ENCODE assay signal across 12 cellular contexts in genomic region chr1:164240081-164240480, GRCh38.
A peak's percentile ranks its signal among the peaks of the same experiment; 100 is the strongest.
DNase-seq lines count a peak whose midpoint lies in the region; ATAC-seq, FAIRE-seq and TF ChIP-seq lines count a peak whose summit lies in the region.
"Had no signal": no experiment of that assay in that cellular context is flagged by ENCODE, and none has a peak within 500 bp of the region (broad histone marks: within the 10 kb centered on the region; RNA-seq: fewer than 3 reads in every experiment).

No MANE protein-coding gene starts in this region.

- DNase-seq in GM12865 (ENCODE audit: low read depth) (no peak), M059J (ENCODE audit: low read depth) (peak; percentile 26), bronchial epithelial cell (ENCODE audit: low read depth) (peak; percentile 27), right lobe of liver (no peak), OCI-LY7 (ENCODE audit: low spot score) (no peak)
- no peak for DNase-seq in activated CD4-positive, alpha-beta memory T cell treated with anti-CD3 and anti-CD28 coated beads, Interleukin-2, amount 10 ng/mL, durations not matched to agents 7 days and 5 days
- no peak for DNase-seq in CD4-positive, alpha-beta T cell
- DNase-seq: activated CD8-positive, alpha-beta memory T cell treated with anti-CD3 and anti-CD28 coated beads, Interleukin-2, amount 50 U/mL, for 48 hours; activated naive CD8-positive, alpha-beta T cell treated with anti-CD3 and anti-CD28 coated beads, Interleukin-2, amount 50 U/mL, for 24 hours; NCI-H2081; psoas muscle had no signal

- H3K27ac ChIP-seq in right lobe of liver (no peak overlapping the region), OCI-LY7 (ENCODE audit: low read depth, low read length, poor library complexity, severe bottlenecking) (no peak overlapping the region)
- H3K27ac ChIP-seq in CD4-positive, alpha-beta T cell (ENCODE audit: low read depth, low read length): no peak overlapping the region
- H3K27ac ChIP-seq: psoas muscle had no signal

- ATAC-seq in right lobe of liver: peak in 3 of 4 donors; percentile 27 to 40 (median 27)
- no peak for ATAC-seq in CD4-positive, alpha-beta T cell (ENCODE audit: poor library complexity)
- ATAC-seq: activated naive CD8-positive, alpha-beta T cell treated with anti-CD3 and anti-CD28 coated beads, Interleukin-2, amount 50 U/mL, for 24 hours had no signal

- WGBS in right lobe of liver (ENCODE audit: insufficient coverage, low coverage, low lambda C conversion rate, missing lambda C conversion rate): 52% methylated on average over 4 of the region's 4 CpGs

- peak; percentile 36 for FAIRE-seq in bronchial epithelial cell (lab: Jason Lieb, UNC)

- no peaks in the 10 kb centered on the region for H3K36me3 Mint-ChIP-seq in activated CD4-positive, alpha-beta memory T cell treated with anti-CD3 and anti-CD28 coated beads, Interleukin-2, amount 10 ng/mL, durations not matched to agents 7 days and 5 days (ENCODE audit: low read depth)
- H3K36me3 Mint-ChIP-seq in CD4-positive, alpha-beta T cell (ENCODE audit: low read depth): no peaks in the 10 kb centered on the region
- H3K36me3 Mint-ChIP-seq: IgD-negative memory B cell had no signal

- POLR2A ChIA-PET in activated CD4-positive, alpha-beta memory T cell treated with anti-CD3 and anti-CD28 coated beads, Interleukin-2, amount 10 ng/mL, durations not matched to agents 7 days and 5 days (lab: Charles Lee): no interaction called here
- POLR2A ChIA-PET in CD4-positive, alpha-beta T cell (lab: Charles Lee): no interaction called here
- POLR2A ChIA-PET in OCI-LY7 (lab: Charles Lee): no interaction called here

- TF ChIP-seq POLR2A in right lobe of liver (IDR thresholded peaks at IDR 0.05): no peak

- H3K27me3 ChIP-seq in bronchial epithelial cell (ENCODE audit: control insufficient read depth, insufficient read depth, low read length) (no peaks in the 10 kb centered on the region), right lobe of liver (no peaks in the 10 kb centered on the region)
- no peaks in the 10 kb centered on the region for H3K27me3 ChIP-seq in CD4-positive, alpha-beta T cell (ENCODE audit: control insufficient read depth, insufficient read depth, low read length)

- H4K20me1 ChIP-seq in OCI-LY7 (ENCODE audit: insufficient read depth, low read length): no peaks in the 10 kb centered on the region

- H3K9me2 ChIP-seq in OCI-LY7 (ENCODE audit: insufficient read depth, low read length): no peaks in the 10 kb centered on the region

- H3K4me3 Mint-ChIP-seq in activated CD4-positive, alpha-beta memory T cell treated with anti-CD3 and anti-CD28 coated beads, Interleukin-2, amount 10 ng/mL, durations not matched to agents 7 days and 5 days: no peak overlapping the region
- no peak overlapping the region for H3K4me3 Mint-ChIP-seq in CD4-positive, alpha-beta T cell
- H3K4me3 Mint-ChIP-seq: activated naive CD8-positive, alpha-beta T cell treated with anti-CD3 and anti-CD28 coated beads, Interleukin-2, amount 50 U/mL, for 24 hours had no signal

- peak; percentile 9 for TF ChIP-seq CTCF in GM12865 (IDR thresholded peaks at IDR 0.05; ENCODE audit: insufficient read depth, low read depth, low read length, missing control alignments)
- peak; percentile 49 for TF ChIP-seq CTCF in bronchial epithelial cell (IDR thresholded peaks at IDR 0.05; ENCODE audit: insufficient read depth, low read length, severe bottlenecking)
- TF ChIP-seq CTCF in right lobe of liver (IDR thresholded peaks at IDR 0.05): peak in 1 of 4 donors; percentile 26
- no peak for TF ChIP-seq CTCF in CD4-positive, alpha-beta T cell (IDR thresholded peaks at IDR 0.05)
- no peak for TF ChIP-seq CTCF in OCI-LY7 (conservative IDR thresholded peaks at IDR 0.05; ENCODE audit: low read length)

- intact Hi-C loops in right lobe of liver (cut with DNase I): no loop called here
- intact Hi-C loops in CD4-positive, alpha-beta T cell (cut with DNase I, micrococcal nuclease): no loop called here
- intact Hi-C loops in OCI-LY7 (cut with micrococcal nuclease; ENCODE audit: unreplicated experiment): no loop called here

- H3K27ac Mint-ChIP-seq in activated CD4-positive, alpha-beta memory T cell treated with anti-CD3 and anti-CD28 coated beads, Interleukin-2, amount 10 ng/mL, durations not matched to agents 7 days and 5 days: no peak overlapping the region
- no peak overlapping the region for H3K27ac Mint-ChIP-seq in CD4-positive, alpha-beta T cell
- H3K27ac Mint-ChIP-seq: activated naive CD8-positive, alpha-beta T cell treated with anti-CD3 and anti-CD28 coated beads, Interleukin-2, amount 50 U/mL, for 24 hours; IgD-negative memory B cell had no signal

- BruUV-seq in OCI-LY7 (replicated peaks; lab: Mats Ljungman, UMichigan): no TSS peak

- H3K4me2 ChIP-seq in OCI-LY7 (ENCODE audit: low read length): no peak overlapping the region

- no peaks in the 10 kb centered on the region for H3K36me3 ChIP-seq in bronchial epithelial cell (ENCODE audit: control insufficient read depth, insufficient read depth, low read length)
- no peaks in the 10 kb centered on the region for H3K36me3 ChIP-seq in right lobe of liver
- H3K36me3 ChIP-seq in OCI-LY7 (ENCODE audit: insufficient read depth, low read length): no peaks in the 10 kb centered on the region

- no peaks in the 10 kb centered on the region for H3K4me1 ChIP-seq in right lobe of liver
- no peaks in the 10 kb centered on the region for H3K4me1 ChIP-seq in OCI-LY7 (ENCODE audit: insufficient read depth, low read length, poor library complexity, severe bottlenecking)
- H3K4me1 ChIP-seq: psoas muscle had no signal

- H3K4me3 ChIP-seq in GM12865 (ENCODE audit: low read depth, low read length): no peak overlapping the region
- H3K4me3 ChIP-seq in bronchial epithelial cell (ENCODE audit: low read depth, low read length): no peak overlapping the region
- H3K4me3 ChIP-seq in right lobe of liver: no peak overlapping the region
- H3K4me3 ChIP-seq in OCI-LY7 (ENCODE audit: low read depth, low read length, poor library complexity, severe bottlenecking): no peak overlapping the region
- H3K4me3 ChIP-seq: psoas muscle had no signal

- no peak overlapping the region for H2AFZ ChIP-seq in OCI-LY7 (ENCODE audit: low read length)

- H3K4me1 Mint-ChIP-seq in activated CD4-positive, alpha-beta memory T cell treated with anti-CD3 and anti-CD28 coated beads, Interleukin-2, amount 10 ng/mL, durations not matched to agents 7 days and 5 days: no peaks in the 10 kb centered on the region
- no peaks in the 10 kb centered on the region for H3K4me1 Mint-ChIP-seq in CD4-positive, alpha-beta T cell (ENCODE audit: low read depth)
- H3K4me1 Mint-ChIP-seq: activated naive CD8-positive, alpha-beta T cell treated with anti-CD3 and anti-CD28 coated beads, Interleukin-2, amount 50 U/mL, for 24 hours; IgD-negative memory B cell had no signal

- H3K79me2 ChIP-seq in OCI-LY7 (ENCODE audit: insufficient read depth, low read depth, low read length): no peaks in the 10 kb centered on the region

- peaks cover 5% of the 10 kb centered on the region for H3K9me3 Mint-ChIP-seq in activated CD4-positive, alpha-beta memory T cell treated with anti-CD3 and anti-CD28 coated beads, Interleukin-2, amount 10 ng/mL, durations not matched to agents 7 days and 5 days
- peaks cover 13% of the 10 kb centered on the region for H3K9me3 Mint-ChIP-seq in CD4-positive, alpha-beta T cell

- H3K27me3 Mint-ChIP-seq in activated CD4-positive, alpha-beta memory T cell treated with anti-CD3 and anti-CD28 coated beads, Interleukin-2, amount 10 ng/mL, durations not matched to agents 7 days and 5 days: no peaks in the 10 kb centered on the region
- no peaks in the 10 kb centered on the region for H3K27me3 Mint-ChIP-seq in CD4-positive, alpha-beta T cell
- H3K27me3 Mint-ChIP-seq: activated naive CD8-positive, alpha-beta T cell treated with anti-CD3 and anti-CD28 coated beads, Interleukin-2, amount 50 U/mL, for 24 hours; IgD-negative memory B cell had no signal

- CTCF ChIA-PET in activated CD4-positive, alpha-beta memory T cell treated with anti-CD3 and anti-CD28 coated beads, Interleukin-2, amount 10 ng/mL, durations not matched to agents 7 days and 5 days (lab: Charles Lee): no interaction called here
- CTCF ChIA-PET in CD4-positive, alpha-beta T cell (lab: Charles Lee): no interaction called here
- CTCF ChIA-PET in OCI-LY7 (lab: Charles Lee; ENCODE audit: unreplicated experiment): no interaction called here

- H3K9me3 ChIP-seq in right lobe of liver: no peaks in the 10 kb centered on the region
- H3K9me3 ChIP-seq in CD4-positive, alpha-beta T cell (ENCODE audit: control insufficient read depth, low read length): no peaks in the 10 kb centered on the region
- no peaks in the 10 kb centered on the region for H3K9me3 ChIP-seq in OCI-LY7 (ENCODE audit: low read length)
- H3K9me3 ChIP-seq: psoas muscle had no signal

Comparison
In these comparisons a context has a peak if more than half of its experiments do, and no peak if none do; other contexts are left out.
1. DNase-seq: peak in M059J (single experiment) and bronchial epithelial cell (single experiment); none in GM12865 (single experiment), right lobe of liver (0 of 3), activated CD4-positive, alpha-beta memory T cell treated with anti-CD3 and anti-CD28 coated beads, Interleukin-2, amount 10 ng/mL, durations not matched to agents 7 days and 5 days (single experiment), CD4-positive, alpha-beta T cell (0 of 10) and OCI-LY7 (single experiment).
2. CTCF ChIP-seq: peak in GM12865 (single experiment) and bronchial epithelial cell (single experiment); none in CD4-positive, alpha-beta T cell (single experiment) and OCI-LY7 (single experiment).